In genomic region chr6:82083646-82084045, GRCh38 we compare ENCODE assay signal across 26 cellular contexts.
"Had no signal": no experiment of that assay in that cellular context is flagged by ENCODE, and none has a peak within 500 bp of the region (broad histone marks: within the 10 kb centered on the region; RNA-seq: fewer than 3 reads in every experiment).

No MANE protein-coding gene starts in this region.

- H3K4me3 ChIP-seq: body of pancreas, colonic mucosa, esophagus squamous epithelium, left ventricle myocardium inferior, lung, neural progenitor cell, psoas muscle, spleen, testis, transverse colon had no signal

- H3K4me1 ChIP-seq: body of pancreas, colonic mucosa, esophagus squamous epithelium, left ventricle myocardium inferior, parathyroid adenoma, psoas muscle, spleen, testis had no signal

- H3K27ac ChIP-seq: body of pancreas, colonic mucosa, epithelial cell of prostate, esophagus squamous epithelium, left ventricle myocardium inferior, neural progenitor cell, parathyroid adenoma, psoas muscle, spleen, testis, transverse colon had no signal

- FAIRE-seq: endometrium, frontal cortex had no signal

- ATAC-seq: activated CD8-positive, alpha-beta memory T cell treated with anti-CD3 and anti-CD28 coated beads, Interleukin-2, amount 10 ng/mL, durations not matched to agents 7 days and 5 days; activated CD8-positive, alpha-beta T cell treated with anti-CD3 and anti-CD28 coated beads, Interleukin-2, amount 10 ng/mL, durations not matched to agents 7 days and 5 days; activated naive CD8-positive, alpha-beta T cell treated with anti-CD3 and anti-CD28 coated beads, Interleukin-2, amount 50 U/mL, for 24 hours; body of pancreas; natural killer cell; psoas muscle had no signal

- H3K79me2 ChIP-seq: parathyroid adenoma had no signal

- H2AFZ ChIP-seq: neural progenitor cell, parathyroid adenoma had no signal

- H3K9me3 ChIP-seq: body of pancreas, colonic mucosa, esophagus squamous epithelium, left ventricle myocardium inferior, psoas muscle, spleen, testis, transverse colon had no signal

- H3K36me3 ChIP-seq: colonic mucosa, esophagus squamous epithelium, left ventricle myocardium inferior, neural progenitor cell, spleen, transverse colon had no signal

- H3K9ac ChIP-seq: neural progenitor cell, parathyroid adenoma had no signal

- DNase-seq: activated B cell treated with CpG ODN at 0.5 μM for 24 hours; activated CD8-positive, alpha-beta memory T cell treated with anti-CD3 and anti-CD28 coated beads, Interleukin-2, amount 10 ng/mL, durations not matched to agents 7 days and 5 days; activated CD8-positive, alpha-beta T cell treated with anti-CD3 and anti-CD28 coated beads, Interleukin-2, amount 10 ng/mL, durations not matched to agents 7 days and 5 days; activated naive CD8-positive, alpha-beta T cell treated with anti-CD3 and anti-CD28 coated beads, Interleukin-2, amount 50 U/mL, for 24 hours; activated T-cell treated with anti-CD3 and anti-CD28 coated beads, Interleukin-2, amount 50 U/mL, for 48 hours; body of pancreas; colonic mucosa; effector CD8-positive, alpha-beta T cell; esophagus squamous epithelium; islet precursor cell; left ventricle myocardium inferior; mesendoderm; natural killer cell; occipital lobe; psoas muscle; spleen; stimulated activated CD4-positive, alpha-beta T cell treated with anti-CD3 and anti-CD28 coated beads, Interleukin-2, amount 100 ng/mL, for 48 hours; stimulated activated naive CD4-positive, alpha-beta T cell treated with Interleukin-2 at 50 U/mL for 16 hours; testis; transverse colon had no signal

- H3K27me3 ChIP-seq: body of pancreas, colonic mucosa, esophagus squamous epithelium, neural progenitor cell, spleen, testis, transverse colon had no signal

- H3K4me2 ChIP-seq: neural progenitor cell had no signal
